ENCODE assay signal across 19 cellular contexts in genomic region chr12:69903548-69903947, GRCh38.
DNase-seq lines count a peak whose midpoint lies in the region; ATAC-seq and TF ChIP-seq lines count a peak whose summit lies in the region.
"Had no signal": no experiment of that assay in that cellular context is flagged by ENCODE, and none has a peak within 500 bp of the region (broad histone marks: within the 10 kb centered on the region; RNA-seq: fewer than 3 reads in every experiment).

No MANE protein-coding gene starts in this region.

- peak overlapping the region; percentile 29 for H2AK5ac ChIP-seq in neuronal stem cell (ENCODE audit: low read depth, low read length)

- no peak overlapping the region for H4K8ac ChIP-seq in neuronal stem cell (ENCODE audit: low read depth, low read length)

- no peak overlapping the region for H2BK12ac ChIP-seq in neuronal stem cell (ENCODE audit: low read length)

- H3K36me3 ChIP-seq in left ventricle myocardium inferior (no peaks in the 10 kb centered on the region), neuronal stem cell (replicated peaks in 1 of 2; ENCODE audit: control insufficient read depth in 2 of 2, insufficient read depth in 2 of 2, low read length in 2 of 2) (no peaks in the 10 kb centered on the region)
- H3K36me3 ChIP-seq: BLaER1 had no signal

- no peak for DNase-seq in left ventricle myocardium inferior
- DNase-seq in left cardiac atrium = no peak
- DNase-seq in SK-N-DZ (ENCODE audit: low spot score) = peak; percentile 73
- no peak for DNase-seq in neuronal stem cell (ENCODE audit: low spot score)
- no peak for DNase-seq in DMS114 treated with DMSO at 0.1 percent for 48 hours (lab: John Stamatoyannopoulos, UW; ENCODE audit: unreplicated experiment)
- DNase-seq in stimulated activated CD4-positive, alpha-beta T cell treated with anti-CD3 and anti-CD28 coated beads, Interleukin-12 subunit alpha, Interleukin-12 subunit beta, amount 100 ng/mL, for 4 hours = no peak
- no peak for DNase-seq in dedifferentiated amniotic fluid mesenchymal stem cell (ENCODE audit: extremely low spot score)
- DNase-seq: CD8-positive, alpha-beta T cell; H9; KG1; MV-4-11; NCI-H187 treated with DMSO at 0.1 percent for 48 hours; NCI-H226; NCI-H774; PC-3; RPMI8226; SIG-M5 had no signal

- TF ChIP-seq CTCF in left ventricle myocardium inferior (IDR thresholded peaks at IDR 0.05; ENCODE audit: borderline replicate concordance) = no peak

- H3K4ac ChIP-seq in neuronal stem cell (ENCODE audit: low read length) = no peak overlapping the region

- no CpG with 5 or more reads among the region's 8 CpGs for WGBS in neuronal stem cell (ENCODE audit: extremely low coverage in 2 of 2, insufficient read length in 2 of 2, insufficient replicate concordance in 1 of 2), 2 donors

- H3K4me1 ChIP-seq in left ventricle myocardium inferior (peaks cover 16% of the 10 kb centered on the region), neuronal stem cell (ENCODE audit: control insufficient read depth in 2 of 2, insufficient read depth in 1 of 2, low read depth in 1 of 2, low read length in 2 of 2) (peaks cover 3 to 12% of the 10 kb centered on the region in 2 donors)
- H3K4me1 ChIP-seq: A549 had no signal

- no peak for ATAC-seq in left cardiac atrium
- ATAC-seq: A549; CD8-positive, alpha-beta T cell; PC-3 had no signal

- no peak overlapping the region for H4K91ac ChIP-seq in neuronal stem cell (ENCODE audit: low read depth, low read length, poor library complexity)

- H3K79me1 ChIP-seq in neuronal stem cell (ENCODE audit: low read depth, low read length) = no peaks in the 10 kb centered on the region

- no peak overlapping the region for H2BK5ac ChIP-seq in neuronal stem cell (ENCODE audit: low read length)

- no peak overlapping the region for H3K18ac ChIP-seq in neuronal stem cell (ENCODE audit: low read length)

- H3K4me3 ChIP-seq in left ventricle myocardium inferior = no peak overlapping the region
- no peak overlapping the region for H3K4me3 ChIP-seq in neuronal stem cell (ENCODE audit: low read length in 2 of 2)
- H3K4me3 ChIP-seq: A549, BLaER1 had no signal

- H3K14ac ChIP-seq in neuronal stem cell (ENCODE audit: low read length) = peak overlapping the region; percentile 73

- H2BK120ac ChIP-seq in neuronal stem cell (ENCODE audit: low read depth, low read length) = no peak overlapping the region

- no peak overlapping the region for H2BK15ac ChIP-seq in neuronal stem cell (ENCODE audit: low read length)

- H3K9ac ChIP-seq in neuronal stem cell (ENCODE audit: low read depth, low read length, poor library complexity) = no peak overlapping the region
- H3K9ac ChIP-seq: BLaER1 had no signal

- H3K27me3 ChIP-seq in left ventricle myocardium inferior (ENCODE audit: low read depth) (no peaks in the 10 kb centered on the region), neuronal stem cell (ENCODE audit: control insufficient read depth in 3 of 3, insufficient read depth in 3 of 3, low read depth in 1 of 3, low read length in 3 of 3) (no peaks in the 10 kb centered on the region)
- H3K27me3 ChIP-seq: BLaER1 had no signal

- no peak overlapping the region for H2AFZ ChIP-seq in neuronal stem cell (ENCODE audit: low read length)

- H3K9me3 ChIP-seq in left ventricle myocardium inferior (replicated peaks) (no peaks in the 10 kb centered on the region), neuronal stem cell (replicated peaks in 1 of 2; ENCODE audit: control insufficient read depth in 2 of 2, insufficient read depth in 1 of 2, low read depth in 1 of 2, low read length in 2 of 2) (no peaks in the 10 kb centered on the region)
- H3K9me3 ChIP-seq: A549, BLaER1 had no signal

- no peak overlapping the region for H3K4me2 ChIP-seq in neuronal stem cell (ENCODE audit: insufficient read depth, low read length, poor library complexity, severe bottlenecking)
- H3K4me2 ChIP-seq: A549, BLaER1 had no signal

- H3K27ac ChIP-seq in left ventricle myocardium inferior (replicated peaks) (peak overlapping the region; percentile 21), neuronal stem cell (replicated peaks; ENCODE audit: low read length) (no peak overlapping the region)
- H3K27ac ChIP-seq: A549, BLaER1 had no signal

- intact Hi-C loops in left ventricle myocardium inferior (cut with micrococcal nuclease) = loop anchor here (10.0 kb wide), 1 partner anchor 451 kb away; no protein-coding TSS in a partner anchor
- intact Hi-C loops in left cardiac atrium (cut with DNase I) = loop anchor here in 1 of 2 donors (5.0 kb wide), 1 partner anchor 674 kb away; no protein-coding TSS in a partner anchor

- no peak overlapping the region for H3K23ac ChIP-seq in neuronal stem cell (ENCODE audit: low read depth, low read length, poor library complexity)
